In genomic region chr11:32312865-32313403, GRCh38 we compare ENCODE assay signal across 9 cellular contexts.
DNase-seq lines count a peak whose midpoint lies in the region; TF ChIP-seq lines count a peak whose summit lies in the region.
"Had no signal": no experiment of that assay in that cellular context is flagged by ENCODE, and none has a peak within 500 bp of the region (broad histone marks: within the 10 kb centered on the region; RNA-seq: fewer than 3 reads in every experiment).

No MANE protein-coding gene starts in this region.

- 46 to 48% methylated on average over 10 to 12 of the region's 12 CpGs for WGBS in transverse colon (ENCODE audit: low coverage in 1 of 2), 2 donors

- in situ Hi-C loops in astrocyte of the spinal cord (cut with HindIII; ENCODE audit: low sequenced_read_pairs) = no loop called here
- in situ Hi-C loops in transverse colon (cut with MboI; ENCODE audit: low pct_ligation_motif_present in 1 of 4, low pct_unique_long_range_greater_than_20kb in 1 of 4, low sequenced_read_pairs in 3 of 4) = loop anchor here in 2 of 4 donors (25.0 kb wide), 2 partner anchors 299 to 474 kb away; partner anchors contain the start of gene CCDC73 (in 1 of the 2)

- H3K27ac ChIP-seq in transverse colon = no peak overlapping the region
- H3K27ac ChIP-seq: BLaER1 had no signal

- H3K9me3 ChIP-seq in transverse colon = no peaks in the 10 kb centered on the region
- H3K9me3 ChIP-seq: BLaER1 had no signal

- no peaks in the 10 kb centered on the region for H3K36me3 ChIP-seq in transverse colon
- H3K36me3 ChIP-seq: BLaER1 had no signal

- intact Hi-C loops in transverse colon (cut with DNase I; ENCODE audit: low total_unique reads) = loop anchor here (10.0 kb wide), 1 partner anchor 482 kb away; the partner anchor contains the start of gene CCDC73

- no peaks in the 10 kb centered on the region for H3K4me1 ChIP-seq in transverse colon

- TF ChIP-seq CTCF in astrocyte of the spinal cord (IDR thresholded peaks at IDR 0.05; ENCODE audit: low read depth, low read length) = peak; percentile 62
- peak; percentile 31 to 53 (median 34) for TF ChIP-seq CTCF in transverse colon (IDR thresholded peaks at IDR 0.05)

- TF ChIP-seq POLR2A in transverse colon (IDR thresholded peaks at IDR 0.05) = no peak

- H3K4me3 ChIP-seq in astrocyte of the spinal cord (ENCODE audit: low read depth, low read length) (no peak overlapping the region), transverse colon (no peak overlapping the region)
- H3K4me3 ChIP-seq: BLaER1 had no signal

- peak; percentile 13 for DNase-seq in NCI-H1105 treated with DMSO at 0.1 percent for 48 hours (lab: John Stamatoyannopoulos, UW)
- DNase-seq in NCI-H1105 (lab: John Stamatoyannopoulos, UW) = no peak
- DNase-seq in H4 (ENCODE audit: low spot score) = peak; percentile 86
- DNase-seq in NCI-H82 (lab: John Stamatoyannopoulos, UW) = peak; percentile 67
- peak; percentile 50 for DNase-seq in astrocyte of the spinal cord (ENCODE audit: low read depth, low spot score)
- DNase-seq in kidney glomerular epithelial cell (lab: John Stamatoyannopoulos, UW) = peak; percentile 78
- DNase-seq in transverse colon = peak; percentile 7
- no peak for DNase-seq in activated gamma-delta T cell treated with Interleukin-2 at 50 U/mL for 16 hours

- peaks cover 16% of the 10 kb centered on the region for H3K27me3 ChIP-seq in transverse colon
- H3K27me3 ChIP-seq: BLaER1 had no signal

- no peak for TF ChIP-seq EP300 in transverse colon (IDR thresholded peaks at IDR 0.05; ENCODE audit: low read depth)

Comparison
In these comparisons a context has a peak if more than half of its experiments do, and no peak if none do; other contexts are left out.
1. DNase-seq: peak in NCI-H1105 treated with DMSO at 0.1 percent for 48 hours (single experiment), H4 (single experiment), NCI-H82 (single experiment), astrocyte of the spinal cord (single experiment), kidney glomerular epithelial cell (single experiment) and transverse colon (single experiment); none in NCI-H1105 (single experiment) and activated gamma-delta T cell treated with Interleukin-2 at 50 U/mL for 16 hours (single experiment).